3 cellular contexts compared by ENCODE assay signal in genomic region chr5:178350361-178351220, GRCh38.
TF ChIP-seq lines count a peak whose summit lies in the region.

No MANE protein-coding gene starts in this region.

TF ChIP-seq in SK-N-SH, 30 proteins besides CTCF, POLR2A, EP300 and RAD21 (continued from another document):
- TF ChIP-seq REST (IDR thresholded peaks at IDR 0.05; ENCODE audit: low read depth, low read length) (no peak), SIN3A (IDR thresholded peaks at IDR 0.05; ENCODE audit: borderline replicate concordance, low read depth, low read length) (no peak), TCF12 (IDR thresholded peaks at IDR 0.05) (no peak), YY1 (IDR thresholded peaks at IDR 0.05; ENCODE audit: low read depth) (no peak), NRF1 (IDR thresholded peaks at IDR 0.05; ENCODE audit: low read depth, low read length) (no peak), TEAD4 (IDR thresholded peaks at IDR 0.05; ENCODE audit: borderline replicate concordance, insufficient read depth) (no peak), SMC3 (IDR thresholded peaks at IDR 0.05; ENCODE audit: low read depth, low read length) (no peak), NFIC (IDR thresholded peaks at IDR 0.05; ENCODE audit: borderline replicate concordance) (no peak)

TF ChIP-seq in SK-N-SH treated with all-trans-retinoic acid at 6 μM for 48 hours, 23 proteins besides CTCF, POLR2A, EP300 and RAD21 (continued from another document):
- TF ChIP-seq CREB5 (CRISPR knock-in tag; IDR thresholded peaks at IDR 0.05; ENCODE audit: low read depth), result no peak
- TF ChIP-seq CSDC2 (CRISPR knock-in tag; IDR thresholded peaks at IDR 0.05), result no peak
- no peak for TF ChIP-seq ISL1 (CRISPR knock-in tag; IDR thresholded peaks at IDR 0.05)
- no peak for TF ChIP-seq TSHZ2 (CRISPR knock-in tag; IDR thresholded peaks at IDR 0.05)
- TF ChIP-seq ZNF70 (CRISPR knock-in tag; IDR thresholded peaks at IDR 0.05), result no peak
- no peak for TF ChIP-seq ZNF8 (CRISPR knock-in tag; IDR thresholded peaks at IDR 0.05)
- TF ChIP-seq POU6F1 (CRISPR knock-in tag; IDR thresholded peaks at IDR 0.05; ENCODE audit: borderline replicate concordance, low read depth), result no peak
- no peak for TF ChIP-seq PPARA (CRISPR knock-in tag; IDR thresholded peaks at IDR 0.05; ENCODE audit: borderline replicate concordance)

TF ChIP-seq in HepG2, 621 proteins besides CTCF, POLR2A, EP300 and RAD21 (continued from another document):
- TF ChIP-seq ZNF142 (CRISPR knock-in tag; IDR thresholded peaks at IDR 0.05) (no peak), ZNF446 (CRISPR knock-in tag; IDR thresholded peaks at IDR 0.05) (no peak), POLR2AphosphoS5 (IDR thresholded peaks at IDR 0.05; ENCODE audit: low read depth, low read length) (no peak), ZNF768 (CRISPR knock-in tag; IDR thresholded peaks at IDR 0.05) (no peak)
TF ChIP-seq in HepG2: peak in this region for 0.
